20 cellular contexts compared by ENCODE assay signal in genomic region chr1:84361796-84362195, GRCh38. TPM values are rescaled to one million over a fixed set of nuclear protein-coding genes. Genes with fewer than 3 reads are reported as not detected.
"Had no signal": no experiment of that assay in that cellular context is flagged by ENCODE, and none has a peak within 500 bp of the region (broad histone marks: within the 10 kb centered on the region; RNA-seq: fewer than 3 reads in every experiment).

No MANE protein-coding gene starts in this region.

- H3K27ac ChIP-seq: esophagus squamous epithelium, lower lobe of right lung, sigmoid colon, spleen, thoracic aorta, VCaP had no signal

- ATAC-seq: lower lobe of right lung; stimulated activated memory B cell treated with anti-CD40 and anti-IgM and Interleukin-4, amounts not matched to agents 10 μg/mL and 1 μg/mL and 100 μg/mL, for 72 hours had no signal

- H3K27me3 ChIP-seq: esophagus squamous epithelium, sigmoid colon, spleen had no signal

- H3K9me3 ChIP-seq: esophagus squamous epithelium, lower lobe of right lung, sigmoid colon, spleen, thoracic aorta had no signal

- H3K4me3 ChIP-seq: esophagus squamous epithelium, lower lobe of right lung, sigmoid colon, spleen, thoracic aorta had no signal

- H3K36me3 ChIP-seq: esophagus squamous epithelium, lower lobe of right lung, sigmoid colon, spleen, thoracic aorta had no signal

- DNase-seq: activated CD4-positive, alpha-beta T cell treated with anti-CD3 and anti-CD28 coated beads, Interleukin-2, amount 50 U/mL, for 1 hour; activated CD4-positive, CD25-positive, alpha-beta regulatory T cell treated with anti-CD3 and anti-CD28 coated beads, Interleukin-2, amount 50 U/mL, for 72 hours; activated CD8-positive, alpha-beta memory T cell treated with anti-CD3 and anti-CD28 coated beads for 24 hours; activated CD8-positive, alpha-beta memory T cell treated with anti-CD3 and anti-CD28 coated beads, Interleukin-2, amount 50 U/mL, for 48 hours; activated effector memory CD4-positive, alpha-beta T cell treated with Interleukin-2 at 50 U/mL for 16 hours; activated naive CD4-positive, alpha-beta T cell treated with anti-CD3 and anti-CD28 coated beads, Interleukin-2, amount 10 ng/mL, durations not matched to agents 7 days and 5 days; activated T-cell treated with anti-CD3 and anti-CD28 coated beads, Interleukin-2, amount 50 U/mL, for 48 hours; aorta; cerebellar nuclear complex; cortex of kidney; esophagus squamous epithelium; lower lobe of right lung; sigmoid colon; spleen; stimulated activated CD4-positive, alpha-beta T cell treated with anti-CD3 and anti-CD28 coated beads, Interleukin-4, amount 100 ng/mL, for 4 hours; T-helper 2 cell had no signal

RNA-seq across cellular contexts. Expression of gene DNASE2B, which starts 36.5 kb away (rescaled TPM):
- total RNA-seq: aorta, esophagus squamous epithelium, mesothelial cell of epicardium, thoracic aorta had no signal
